Comparison of ENCODE assay signal across 1 cellular context in genomic region chr16:4314532-4315184, GRCh38.
TF ChIP-seq lines count a peak whose summit lies in the region.

No MANE protein-coding gene starts in this region.

TF ChIP-seq in H1, 55 proteins besides CTCF, POLR2A, EP300 and RAD21:
- peak; percentile 93 for TF ChIP-seq MAX (IDR thresholded peaks at IDR 0.05)
- peak; percentile 49 for TF ChIP-seq KDM4A (IDR thresholded peaks at IDR 0.05; ENCODE audit: low read depth, low read length, severe bottlenecking)
- peak; percentile 93 for TF ChIP-seq E2F6 (IDR thresholded peaks at IDR 0.05)
- TF ChIP-seq CREB1 (IDR thresholded peaks at IDR 0.05), result no peak
- TF ChIP-seq KDM5A (IDR thresholded peaks at IDR 0.05; ENCODE audit: low read length), result no peak
- TF ChIP-seq SUZ12 (IDR thresholded peaks at IDR 0.05; ENCODE audit: low read length), result peak; percentile 48; the same call in 1 of the 2 replicates
- TF ChIP-seq SRF (IDR thresholded peaks at IDR 0.05; ENCODE audit: low read depth, low read length), result no peak
